8 cellular contexts compared by ENCODE assay signal in genomic region chr17:71592431-71592830, GRCh38.
"Had no signal": no experiment of that assay in that cellular context is flagged by ENCODE, and none has a peak within 500 bp of the region (broad histone marks: within the 10 kb centered on the region; RNA-seq: fewer than 3 reads in every experiment).

No MANE protein-coding gene starts in this region.

- FAIRE-seq: G401.6, GM12878, GM12891, GM12892, GM18507, GM19239 had no signal

- H3K4me3 ChIP-seq: GM12878 had no signal

- ATAC-seq: GM12878 had no signal

- DNase-seq: GDM1, GF-D8 had no signal
